Comparison of ENCODE assay signal across 1 cellular context in genomic region chr12:133130038-133130807, GRCh38.
TF ChIP-seq lines count a peak whose summit lies in the region.

Gene ZNF10, plus strand, starts transcription at chr12:133130627. Its CDS starts 13,866 bp downstream, at chr12:133144493.
Gene ZNF891, minus strand, starts transcription at chr12:133130274. Its CDS starts 8,356 bp downstream, at chr12:133121918.

TF ChIP-seq in WTC11, 78 proteins besides CTCF, POLR2A, EP300 and RAD21 (continued from another document and continues in another):
- TF ChIP-seq, protein P1, sequence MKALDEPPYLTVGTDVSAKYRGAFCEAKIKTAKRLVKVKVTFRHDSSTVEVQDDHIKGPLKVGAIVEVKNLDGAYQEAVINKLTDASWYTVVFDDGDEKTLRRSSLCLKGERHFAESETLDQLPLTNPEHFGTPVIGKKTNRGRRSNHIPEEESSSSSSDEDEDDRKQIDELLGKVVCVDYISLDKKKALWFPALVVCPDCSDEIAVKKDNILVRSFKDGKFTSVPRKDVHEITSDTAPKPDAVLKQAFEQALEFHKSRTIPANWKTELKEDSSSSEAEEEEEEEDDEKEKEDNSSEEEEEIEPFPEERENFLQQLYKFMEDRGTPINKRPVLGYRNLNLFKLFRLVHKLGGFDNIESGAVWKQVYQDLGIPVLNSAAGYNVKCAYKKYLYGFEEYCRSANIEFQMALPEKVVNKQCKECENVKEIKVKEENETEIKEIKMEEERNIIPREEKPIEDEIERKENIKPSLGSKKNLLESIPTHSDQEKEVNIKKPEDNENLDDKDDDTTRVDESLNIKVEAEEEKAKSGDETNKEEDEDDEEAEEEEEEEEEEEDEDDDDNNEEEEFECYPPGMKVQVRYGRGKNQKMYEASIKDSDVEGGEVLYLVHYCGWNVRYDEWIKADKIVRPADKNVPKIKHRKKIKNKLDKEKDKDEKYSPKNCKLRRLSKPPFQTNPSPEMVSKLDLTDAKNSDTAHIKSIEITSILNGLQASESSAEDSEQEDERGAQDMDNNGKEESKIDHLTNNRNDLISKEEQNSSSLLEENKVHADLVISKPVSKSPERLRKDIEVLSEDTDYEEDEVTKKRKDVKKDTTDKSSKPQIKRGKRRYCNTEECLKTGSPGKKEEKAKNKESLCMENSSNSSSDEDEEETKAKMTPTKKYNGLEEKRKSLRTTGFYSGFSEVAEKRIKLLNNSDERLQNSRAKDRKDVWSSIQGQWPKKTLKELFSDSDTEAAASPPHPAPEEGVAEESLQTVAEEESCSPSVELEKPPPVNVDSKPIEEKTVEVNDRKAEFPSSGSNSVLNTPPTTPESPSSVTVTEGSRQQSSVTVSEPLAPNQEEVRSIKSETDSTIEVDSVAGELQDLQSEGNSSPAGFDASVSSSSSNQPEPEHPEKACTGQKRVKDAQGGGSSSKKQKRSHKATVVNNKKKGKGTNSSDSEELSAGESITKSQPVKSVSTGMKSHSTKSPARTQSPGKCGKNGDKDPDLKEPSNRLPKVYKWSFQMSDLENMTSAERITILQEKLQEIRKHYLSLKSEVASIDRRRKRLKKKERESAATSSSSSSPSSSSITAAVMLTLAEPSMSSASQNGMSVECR (CRISPR knock-in tag; IDR thresholded peaks at IDR 0.05; ENCODE audit: borderline replicate concordance), result peak; percentile 67; the same call in 1 of the 2 replicates
- no peak for TF ChIP-seq MXD4 (CRISPR knock-in tag; IDR thresholded peaks at IDR 0.05; ENCODE audit: borderline replicate concordance)
- TF ChIP-seq, protein P2, sequence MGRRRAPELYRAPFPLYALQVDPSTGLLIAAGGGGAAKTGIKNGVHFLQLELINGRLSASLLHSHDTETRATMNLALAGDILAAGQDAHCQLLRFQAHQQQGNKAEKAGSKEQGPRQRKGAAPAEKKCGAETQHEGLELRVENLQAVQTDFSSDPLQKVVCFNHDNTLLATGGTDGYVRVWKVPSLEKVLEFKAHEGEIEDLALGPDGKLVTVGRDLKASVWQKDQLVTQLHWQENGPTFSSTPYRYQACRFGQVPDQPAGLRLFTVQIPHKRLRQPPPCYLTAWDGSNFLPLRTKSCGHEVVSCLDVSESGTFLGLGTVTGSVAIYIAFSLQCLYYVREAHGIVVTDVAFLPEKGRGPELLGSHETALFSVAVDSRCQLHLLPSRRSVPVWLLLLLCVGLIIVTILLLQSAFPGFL (CRISPR knock-in tag; IDR thresholded peaks at IDR 0.05; ENCODE audit: borderline replicate concordance), result no peak
- peak; percentile 62; the same call in 1 of the 2 replicates for TF ChIP-seq NFE2L1 (CRISPR knock-in tag; IDR thresholded peaks at IDR 0.05)
- TF ChIP-seq ZNF138 (CRISPR knock-in tag; conservative IDR thresholded peaks at IDR 0.05), result no peak
- TF ChIP-seq ZNF232 (CRISPR knock-in tag; IDR thresholded peaks at IDR 0.05), result no peak
- TF ChIP-seq GRHL2 (CRISPR knock-in tag; IDR thresholded peaks at IDR 0.05; ENCODE audit: insufficient replicate concordance, severe bottlenecking), result no peak
- no peak for TF ChIP-seq ATF3 (CRISPR knock-in tag; conservative IDR thresholded peaks at IDR 0.05)
- TF ChIP-seq, protein P3, sequence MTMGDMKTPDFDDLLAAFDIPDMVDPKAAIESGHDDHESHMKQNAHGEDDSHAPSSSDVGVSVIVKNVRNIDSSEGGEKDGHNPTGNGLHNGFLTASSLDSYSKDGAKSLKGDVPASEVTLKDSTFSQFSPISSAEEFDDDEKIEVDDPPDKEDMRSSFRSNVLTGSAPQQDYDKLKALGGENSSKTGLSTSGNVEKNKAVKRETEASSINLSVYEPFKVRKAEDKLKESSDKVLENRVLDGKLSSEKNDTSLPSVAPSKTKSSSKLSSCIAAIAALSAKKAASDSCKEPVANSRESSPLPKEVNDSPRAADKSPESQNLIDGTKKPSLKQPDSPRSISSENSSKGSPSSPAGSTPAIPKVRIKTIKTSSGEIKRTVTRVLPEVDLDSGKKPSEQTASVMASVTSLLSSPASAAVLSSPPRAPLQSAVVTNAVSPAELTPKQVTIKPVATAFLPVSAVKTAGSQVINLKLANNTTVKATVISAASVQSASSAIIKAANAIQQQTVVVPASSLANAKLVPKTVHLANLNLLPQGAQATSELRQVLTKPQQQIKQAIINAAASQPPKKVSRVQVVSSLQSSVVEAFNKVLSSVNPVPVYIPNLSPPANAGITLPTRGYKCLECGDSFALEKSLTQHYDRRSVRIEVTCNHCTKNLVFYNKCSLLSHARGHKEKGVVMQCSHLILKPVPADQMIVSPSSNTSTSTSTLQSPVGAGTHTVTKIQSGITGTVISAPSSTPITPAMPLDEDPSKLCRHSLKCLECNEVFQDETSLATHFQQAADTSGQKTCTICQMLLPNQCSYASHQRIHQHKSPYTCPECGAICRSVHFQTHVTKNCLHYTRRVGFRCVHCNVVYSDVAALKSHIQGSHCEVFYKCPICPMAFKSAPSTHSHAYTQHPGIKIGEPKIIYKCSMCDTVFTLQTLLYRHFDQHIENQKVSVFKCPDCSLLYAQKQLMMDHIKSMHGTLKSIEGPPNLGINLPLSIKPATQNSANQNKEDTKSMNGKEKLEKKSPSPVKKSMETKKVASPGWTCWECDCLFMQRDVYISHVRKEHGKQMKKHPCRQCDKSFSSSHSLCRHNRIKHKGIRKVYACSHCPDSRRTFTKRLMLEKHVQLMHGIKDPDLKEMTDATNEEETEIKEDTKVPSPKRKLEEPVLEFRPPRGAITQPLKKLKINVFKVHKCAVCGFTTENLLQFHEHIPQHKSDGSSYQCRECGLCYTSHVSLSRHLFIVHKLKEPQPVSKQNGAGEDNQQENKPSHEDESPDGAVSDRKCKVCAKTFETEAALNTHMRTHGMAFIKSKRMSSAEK (CRISPR knock-in tag; IDR thresholded peaks at IDR 0.05; ENCODE audit: borderline replicate concordance), result no peak
- TF ChIP-seq CREM (CRISPR knock-in tag; IDR thresholded peaks at IDR 0.05), result peak; percentile 93
- TF ChIP-seq, protein P4, sequence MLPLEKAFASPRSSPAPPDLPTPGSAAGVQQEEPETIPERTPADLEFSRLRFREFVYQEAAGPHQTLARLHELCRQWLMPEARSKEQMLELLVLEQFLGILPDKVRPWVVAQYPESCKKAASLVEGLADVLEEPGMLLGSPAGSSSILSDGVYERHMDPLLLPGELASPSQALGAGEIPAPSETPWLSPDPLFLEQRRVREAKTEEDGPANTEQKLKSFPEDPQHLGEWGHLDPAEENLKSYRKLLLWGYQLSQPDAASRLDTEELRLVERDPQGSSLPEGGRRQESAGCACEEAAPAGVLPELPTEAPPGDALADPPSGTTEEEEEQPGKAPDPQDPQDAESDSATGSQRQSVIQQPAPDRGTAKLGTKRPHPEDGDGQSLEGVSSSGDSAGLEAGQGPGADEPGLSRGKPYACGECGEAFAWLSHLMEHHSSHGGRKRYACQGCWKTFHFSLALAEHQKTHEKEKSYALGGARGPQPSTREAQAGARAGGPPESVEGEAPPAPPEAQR (CRISPR knock-in tag; IDR thresholded peaks at IDR 0.05), result no peak
- peak; percentile 90; the same call in 1 of the 2 replicates for TF ChIP-seq HMGXB4 (CRISPR knock-in tag; IDR thresholded peaks at IDR 0.05)
- peak; percentile 54; the same call in 1 of the 2 replicates for TF ChIP-seq ESRRA (CRISPR knock-in tag; IDR thresholded peaks at IDR 0.05; ENCODE audit: borderline replicate concordance)
- TF ChIP-seq JUN (CRISPR knock-in tag; IDR thresholded peaks at IDR 0.05), result peak; percentile 31; the same call in 1 of the 2 replicates
- TF ChIP-seq KAT7 (CRISPR knock-in tag; IDR thresholded peaks at IDR 0.05; ENCODE audit: borderline replicate concordance), result no peak
- 0 out of 2 replicates have a peak, but pooled peaks have one; percentile 39 for TF ChIP-seq ZNF219 (CRISPR knock-in tag; IDR thresholded peaks at IDR 0.05; ENCODE audit: borderline replicate concordance)
- TF ChIP-seq FOXP1 (CRISPR knock-in tag; IDR thresholded peaks at IDR 0.05; ENCODE audit: borderline replicate concordance), result peak; percentile 88; the same call in 1 of the 2 replicates
- TF ChIP-seq, protein P5, sequence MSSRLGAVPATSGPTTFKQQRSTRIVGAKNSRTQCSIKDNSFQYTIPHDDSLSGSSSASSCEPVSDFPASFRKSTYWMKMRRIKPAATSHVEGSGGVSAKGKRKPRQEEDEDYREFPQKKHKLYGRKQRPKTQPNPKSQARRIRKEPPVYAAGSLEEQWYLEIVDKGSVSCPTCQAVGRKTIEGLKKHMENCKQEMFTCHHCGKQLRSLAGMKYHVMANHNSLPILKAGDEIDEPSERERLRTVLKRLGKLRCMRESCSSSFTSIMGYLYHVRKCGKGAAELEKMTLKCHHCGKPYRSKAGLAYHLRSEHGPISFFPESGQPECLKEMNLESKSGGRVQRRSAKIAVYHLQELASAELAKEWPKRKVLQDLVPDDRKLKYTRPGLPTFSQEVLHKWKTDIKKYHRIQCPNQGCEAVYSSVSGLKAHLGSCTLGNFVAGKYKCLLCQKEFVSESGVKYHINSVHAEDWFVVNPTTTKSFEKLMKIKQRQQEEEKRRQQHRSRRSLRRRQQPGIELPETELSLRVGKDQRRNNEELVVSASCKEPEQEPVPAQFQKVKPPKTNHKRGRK (CRISPR knock-in tag; IDR thresholded peaks at IDR 0.05; ENCODE audit: borderline replicate concordance), result no peak
- no peak for TF ChIP-seq AR (CRISPR knock-in tag; IDR thresholded peaks at IDR 0.05)
- peak; percentile 77; the same call in 1 of the 2 replicates for TF ChIP-seq USF1 (CRISPR knock-in tag; IDR thresholded peaks at IDR 0.05)
- peak; percentile 91 for TF ChIP-seq MAX (CRISPR knock-in tag; IDR thresholded peaks at IDR 0.05)
- TF ChIP-seq ZNF121 (CRISPR knock-in tag; IDR thresholded peaks at IDR 0.05), result no peak
- TF ChIP-seq, protein P6, sequence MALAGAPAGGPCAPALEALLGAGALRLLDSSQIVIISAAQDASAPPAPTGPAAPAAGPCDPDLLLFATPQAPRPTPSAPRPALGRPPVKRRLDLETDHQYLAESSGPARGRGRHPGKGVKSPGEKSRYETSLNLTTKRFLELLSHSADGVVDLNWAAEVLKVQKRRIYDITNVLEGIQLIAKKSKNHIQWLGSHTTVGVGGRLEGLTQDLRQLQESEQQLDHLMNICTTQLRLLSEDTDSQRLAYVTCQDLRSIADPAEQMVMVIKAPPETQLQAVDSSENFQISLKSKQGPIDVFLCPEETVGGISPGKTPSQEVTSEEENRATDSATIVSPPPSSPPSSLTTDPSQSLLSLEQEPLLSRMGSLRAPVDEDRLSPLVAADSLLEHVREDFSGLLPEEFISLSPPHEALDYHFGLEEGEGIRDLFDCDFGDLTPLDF (CRISPR knock-in tag; IDR thresholded peaks at IDR 0.05), result no peak
- peak; percentile 66 for TF ChIP-seq USF2 (CRISPR knock-in tag; IDR thresholded peaks at IDR 0.05)
- TF ChIP-seq TEAD1 (CRISPR knock-in tag; IDR thresholded peaks at IDR 0.05), result peak; percentile 73
- no peak for TF ChIP-seq ERG (CRISPR knock-in tag; IDR thresholded peaks at IDR 0.05)
- TF ChIP-seq GABPB1 (CRISPR knock-in tag; IDR thresholded peaks at IDR 0.05), result peak; percentile 44
- no peak for TF ChIP-seq ZNF416 (CRISPR knock-in tag; IDR thresholded peaks at IDR 0.05)
